ENCODE assay signal across 30 cellular contexts in genomic region chr1:18536943-18537342, GRCh38. TPM values are rescaled to one million over a fixed set of nuclear protein-coding genes. Genes with fewer than 3 reads are reported as not detected.
"Had no signal": no experiment of that assay in that cellular context is flagged by ENCODE, and none has a peak within 500 bp of the region (broad histone marks: within the 10 kb centered on the region; RNA-seq: fewer than 3 reads in every experiment).

No MANE protein-coding gene starts in this region.

- H3K9me3 Mint-ChIP-seq: activated naive CD4-positive, alpha-beta T cell treated with anti-CD3 and anti-CD28 coated beads, Interleukin-2, amount 50 U/mL, for 72 hours; activated T-cell treated with anti-CD3 and anti-CD28 coated beads, Interleukin-2, amount 50 U/mL, for 72 hours; central memory CD8-positive, alpha-beta T cell; immature natural killer cell; natural killer cell treated with Interleukin-12 subunit alpha and Interleukin-12 subunit beta and Interleukin-15 and Interleukin-18, amount 100 ng/mL, for 72 hours had no signal

- H3K27ac ChIP-seq: breast epithelium, gastroesophageal sphincter, lower lobe of right lung, right lobe of liver, thoracic aorta had no signal

- H3K4me1 ChIP-seq: breast epithelium, gastroesophageal sphincter, lower lobe of right lung, right lobe of liver had no signal

- DNase-seq: activated CD4-positive, alpha-beta T cell treated with anti-CD3 and anti-CD28 coated beads for 48 hours; activated CD4-positive, alpha-beta T cell treated with anti-CD3 and anti-CD28 coated beads, Interleukin-2, amount 50 U/mL, for 48 hours; activated naive CD4-positive, alpha-beta T cell; activated T-cell treated with anti-CD3 and anti-CD28 coated beads, Interleukin-2, amount 50 U/mL, for 72 hours; effector memory CD4-positive, alpha-beta T cell; erythroblast; hippocampal formation; immature natural killer cell; lower lobe of right lung; mesenchymal stem cell; stimulated activated CD4-positive, alpha-beta T cell treated with anti-CD3 and anti-CD28 coated beads, Interleukin-2, amount 100 ng/mL, for 48 hours; stimulated activated naive CD8-positive, alpha-beta T cell treated with anti-CD3 and anti-CD28 coated beads, Interleukin-15, Interleukin-2, amounts not matched to agents 100 U/mL and 50 U/mL, for 24 hours; trophoblast cell had no signal

- H3K27ac Mint-ChIP-seq: activated T-cell treated with anti-CD3 and anti-CD28 coated beads, Interleukin-2, amount 50 U/mL, for 72 hours; immature natural killer cell; natural killer cell treated with Interleukin-12 subunit alpha and Interleukin-12 subunit beta and Interleukin-15 and Interleukin-18, amount 100 ng/mL, for 72 hours; progenitor cell of endocrine pancreas had no signal

- H3K27me3 ChIP-seq: right lobe of liver had no signal

- H3K36me3 ChIP-seq: breast epithelium, gastroesophageal sphincter, lower lobe of right lung, right lobe of liver, thoracic aorta had no signal

- H3K36me3 Mint-ChIP-seq: activated naive CD4-positive, alpha-beta T cell treated with anti-CD3 and anti-CD28 coated beads, Interleukin-2, amount 50 U/mL, for 72 hours; immature natural killer cell; natural killer cell treated with Interleukin-12 subunit alpha and Interleukin-12 subunit beta and Interleukin-15 and Interleukin-18, amount 100 ng/mL, for 72 hours had no signal

- H3K4me3 ChIP-seq: breast epithelium, gastroesophageal sphincter, lower lobe of right lung, right lobe of liver, thoracic aorta had no signal

- H3K4me1 Mint-ChIP-seq: central memory CD8-positive, alpha-beta T cell; immature natural killer cell had no signal

- ATAC-seq: activated CD4-positive, CD25-positive, alpha-beta regulatory T cell treated with anti-CD3 and anti-CD28 coated beads, Interleukin-2, amount 50 U/mL, for 24 hours; activated naive CD4-positive, alpha-beta T cell treated with anti-CD3 and anti-CD28 coated beads, Interleukin-2, amount 50 U/mL, for 72 hours; activated T-cell treated with anti-CD3 and anti-CD28 coated beads, Interleukin-2, amount 50 U/mL, for 72 hours; gastroesophageal sphincter; lower lobe of right lung; stimulated activated naive CD8-positive, alpha-beta T cell treated with anti-CD3 and anti-CD28 coated beads, Interleukin-15, Interleukin-2, amounts not matched to agents 100 U/mL and 50 U/mL, for 24 hours had no signal

- H3K9me3 ChIP-seq: breast epithelium, gastroesophageal sphincter, lower lobe of right lung, right lobe of liver, thoracic aorta had no signal

- H3K4me3 Mint-ChIP-seq: activated T-cell treated with anti-CD3 and anti-CD28 coated beads, Interleukin-2, amount 50 U/mL, for 72 hours; central memory CD8-positive, alpha-beta T cell; immature natural killer cell; natural killer cell treated with Interleukin-12 subunit alpha and Interleukin-12 subunit beta and Interleukin-15 and Interleukin-18, amount 100 ng/mL, for 72 hours had no signal

RNA-seq across cellular contexts. Expression of gene KLHDC7A, which starts 56.2 kb away (rescaled TPM):
- total RNA-seq: activated CD8-positive, alpha-beta memory T cell treated with anti-CD3 and anti-CD28 coated beads for 36 hours; activated naive CD4-positive, alpha-beta T cell treated with anti-CD3 and anti-CD28 coated beads, Interleukin-2, amount 50 U/mL, for 72 hours; activated T-cell treated with anti-CD3 and anti-CD28 coated beads, Interleukin-2, amount 50 U/mL, for 72 hours; dermis microvascular lymphatic vessel endothelial cell; fibroblast of lung; fibroblast of villous mesenchyme; mononuclear cell; osteoblast; skeletal muscle tissue; T-helper 1 cell treated with Interleukin-12 subunit alpha and Interleukin-12 subunit beta and Interleukin-4 antibody, amounts not matched to agents 30 ng/mL and 1 ng/mL, for 36 hours; thoracic aorta had no signal
- polyA plus RNA-seq: fibroblast of lung, immature natural killer cell had no signal
